30 cellular contexts compared by ENCODE assay signal in genomic region chr2:168355779-168356178, GRCh38.
"Had no signal": no experiment of that assay in that cellular context is flagged by ENCODE, and none has a peak within 500 bp of the region (broad histone marks: within the 10 kb centered on the region; RNA-seq: fewer than 3 reads in every experiment).

No MANE protein-coding gene starts in this region.

- H3K27ac Mint-ChIP-seq: activated CD4-positive, alpha-beta memory T cell treated with anti-CD3 and anti-CD28 coated beads, Interleukin-2, amount 10 ng/mL, durations not matched to agents 7 days and 5 days; activated CD4-positive, alpha-beta T cell treated with anti-CD3 and anti-CD28 coated beads, Interleukin-2, amount 10 ng/mL, durations not matched to agents 7 days and 5 days; activated T-cell treated with anti-CD3 and anti-CD28 coated beads, Interleukin-2, amount 50 U/mL, for 24 hours; activated T-helper 17 cell treated with anti-CD3 and anti-CD28 coated beads, Interleukin-2, amount 50 U/mL, for 72 hours; dendritic cell treated with granulocyte-macrophage colony-stimulating factor and Interleukin-4, amounts not matched to agents 40 ng/mL and 50 ng/mL, for 4 days; endodermal cell; stimulated activated naive CD8-positive, alpha-beta T cell treated with anti-CD3 and anti-CD28 coated beads, Interleukin-15, amount 100 ng/mL, for 72 hours had no signal

- DNase-seq: activated CD4-positive, alpha-beta memory T cell treated with anti-CD3 and anti-CD28 coated beads, Interleukin-2, amount 10 ng/mL, durations not matched to agents 7 days and 5 days; activated CD4-positive, alpha-beta T cell treated with anti-CD3 and anti-CD28 coated beads for 1 hour; activated CD4-positive, alpha-beta T cell treated with anti-CD3 and anti-CD28 coated beads, Interleukin-2, amount 10 ng/mL, durations not matched to agents 7 days and 5 days; activated CD8-positive, alpha-beta memory T cell treated with anti-CD3 and anti-CD28 coated beads, Interleukin-2, amount 50 U/mL, for 48 hours; activated gamma-delta T cell treated with Interleukin-2 at 50 U/mL for 16 hours; activated naive CD4-positive, alpha-beta T cell treated with anti-CD3 and anti-CD28 coated beads, Interleukin-2, amount 50 U/mL, for 16 hours; activated T-cell treated with anti-CD3 and anti-CD28 coated beads, Interleukin-2, amount 50 U/mL, for 24 hours; amniotic stem cell; endodermal cell; foreskin fibroblast; heart left ventricle; kidney glomerular epithelial cell; lower lobe of right lung; mesenchymal stem cell; naive thymus-derived CD8-positive, alpha-beta T cell; retina; stimulated activated CD4-positive, alpha-beta T cell treated with anti-CD3 and anti-CD28 coated beads, Interleukin-12 subunit alpha, Interleukin-12 subunit beta, amount 100 ng/mL, for 4 hours; stimulated activated CD4-positive, alpha-beta T cell treated with anti-CD3 and anti-CD28 coated beads, Interleukin-4, amount 100 ng/mL, for 1 hour; stimulated activated naive CD8-positive, alpha-beta T cell treated with anti-CD3 and anti-CD28 coated beads, Interleukin-15, amount 100 ng/mL, for 72 hours; T-helper 9 cell; thyroid gland had no signal

- H3K27me3 ChIP-seq: breast epithelium, heart left ventricle, thyroid gland had no signal

- H3K27ac ChIP-seq: heart left ventricle, lower lobe of right lung, prostate gland, skin epidermis, thyroid gland had no signal

- H3K4me3 Mint-ChIP-seq: activated CD4-positive, alpha-beta memory T cell treated with anti-CD3 and anti-CD28 coated beads, Interleukin-2, amount 10 ng/mL, durations not matched to agents 7 days and 5 days; activated CD4-positive, alpha-beta T cell treated with anti-CD3 and anti-CD28 coated beads, Interleukin-2, amount 10 ng/mL, durations not matched to agents 7 days and 5 days; activated T-cell treated with anti-CD3 and anti-CD28 coated beads, Interleukin-2, amount 50 U/mL, for 24 hours; activated T-helper 17 cell treated with anti-CD3 and anti-CD28 coated beads, Interleukin-2, amount 50 U/mL, for 72 hours; central memory CD8-positive, alpha-beta T cell; dendritic cell treated with granulocyte-macrophage colony-stimulating factor and Interleukin-4, amounts not matched to agents 40 ng/mL and 50 ng/mL, for 4 days; endodermal cell; stimulated activated naive CD8-positive, alpha-beta T cell treated with anti-CD3 and anti-CD28 coated beads, Interleukin-15, amount 100 ng/mL, for 72 hours had no signal

- H3K27me3 Mint-ChIP-seq: activated CD4-positive, alpha-beta T cell treated with anti-CD3 and anti-CD28 coated beads, Interleukin-2, amount 10 ng/mL, durations not matched to agents 7 days and 5 days; activated T-cell treated with anti-CD3 and anti-CD28 coated beads, Interleukin-2, amount 50 U/mL, for 24 hours; activated T-helper 17 cell treated with anti-CD3 and anti-CD28 coated beads, Interleukin-2, amount 50 U/mL, for 72 hours; central memory CD8-positive, alpha-beta T cell; naive thymus-derived CD8-positive, alpha-beta T cell; stimulated activated naive CD8-positive, alpha-beta T cell treated with anti-CD3 and anti-CD28 coated beads, Interleukin-15, amount 100 ng/mL, for 72 hours had no signal

- H3K9me3 Mint-ChIP-seq: activated T-helper 17 cell treated with anti-CD3 and anti-CD28 coated beads, Interleukin-2, amount 50 U/mL, for 72 hours; central memory CD8-positive, alpha-beta T cell had no signal

- H3K4me1 ChIP-seq: heart left ventricle, lower lobe of right lung, prostate gland, thyroid gland had no signal

- H3K9me3 ChIP-seq: prostate gland, thyroid gland had no signal

- H3K36me3 ChIP-seq: breast epithelium, heart left ventricle, lower lobe of right lung, prostate gland, thyroid gland had no signal

- ATAC-seq: activated T-helper 17 cell treated with anti-CD3 and anti-CD28 coated beads, Interleukin-2, amount 50 U/mL, for 72 hours; esophagus mucosa; heart left ventricle; left lobe of liver; lower lobe of right lung; sciatic nerve; stimulated activated naive CD8-positive, alpha-beta T cell treated with anti-CD3 and anti-CD28 coated beads, Interleukin-15, amount 100 ng/mL, for 72 hours had no signal

- H3K4me3 ChIP-seq: breast epithelium, heart left ventricle, lower lobe of right lung, prostate gland, skin epidermis, thyroid gland had no signal
